In genomic region chr4:145909773-145910172, GRCh38 we compare ENCODE assay signal across 13 cellular contexts. TPM values are rescaled to one million over a fixed set of nuclear protein-coding genes. Genes with fewer than 3 reads are reported as not detected.
A peak's percentile ranks its signal among the peaks of the same experiment; 100 is the strongest.
DNase-seq lines count a peak whose midpoint lies in the region; ATAC-seq and TF ChIP-seq lines count a peak whose summit lies in the region.
"Had no signal": no experiment of that assay in that cellular context is flagged by ENCODE, and none has a peak within 500 bp of the region (broad histone marks: within the 10 kb centered on the region; RNA-seq: fewer than 3 reads in every experiment).

No MANE protein-coding gene starts in this region.

- no peak overlapping the region for H3K23ac ChIP-seq in mesendoderm (ENCODE audit: low read length)

- peak overlapping the region; percentile 40 for H2BK5ac ChIP-seq in mesendoderm (ENCODE audit: low read length)

- no peak overlapping the region for H3K27ac ChIP-seq in mammary epithelial cell (ENCODE audit: insufficient read depth, low read depth, low read length)
- peak overlapping the region; percentile 55 for H3K27ac ChIP-seq in epithelial cell of prostate
- H3K27ac ChIP-seq in mesendoderm (ENCODE audit: low read depth, low read length), result no peak overlapping the region
- H3K27ac ChIP-seq in urinary bladder (ENCODE audit: low read depth), result no peak overlapping the region
- H3K27ac ChIP-seq: 22Rv1 had no signal

- no peaks in the 10 kb centered on the region for H3K27me3 ChIP-seq in mammary epithelial cell (ENCODE audit: insufficient read depth, low read length)
- no peaks in the 10 kb centered on the region for H3K27me3 ChIP-seq in mesendoderm (ENCODE audit: insufficient read depth, low read length, poor library complexity)

- WGBS in mammary epithelial cell (ENCODE audit: low coverage, missing lambda C conversion rate), result 90% methylated on average over 12 of the region's 12 CpGs
- WGBS in mesendoderm (ENCODE audit: extremely low coverage, insufficient coverage, low lambda C conversion rate), result no CpG with 5 or more reads among the region's 12 CpGs
- WGBS in urinary bladder, result 28% methylated on average over 12 of the region's 12 CpGs

- H2AK5ac ChIP-seq in mesendoderm (ENCODE audit: low read length), result peak overlapping the region; percentile 23

- H3K4me2 ChIP-seq in mammary epithelial cell (ENCODE audit: insufficient read depth, low read depth, low read length) (no peak overlapping the region), mesendoderm (ENCODE audit: low read length) (no peak overlapping the region)

- no peak overlapping the region for H4K8ac ChIP-seq in mesendoderm (ENCODE audit: low read depth, low read length)

- peak overlapping the region; percentile 60 for H4K5ac ChIP-seq in mesendoderm (ENCODE audit: low read length)

- no peak overlapping the region for H3K18ac ChIP-seq in mesendoderm (ENCODE audit: low read length)

- no peaks in the 10 kb centered on the region for H3K9me3 ChIP-seq in mammary epithelial cell (replicated peaks; ENCODE audit: insufficient read depth, low read length)

- DNase-seq in T47D (ENCODE audit: low read depth in 1 of 2, low spot score in 1 of 2) (peak; percentile 22 to 72), mammary epithelial cell (no peak), epithelial cell of prostate (ENCODE audit: low read depth, low spot score) (no peak), mesendoderm (peak; percentile 28), iPS-NIHi11 (ENCODE audit: low spot score) (no peak), nucleus accumbens (lab: John Stamatoyannopoulos, UW) (no peak)
- DNase-seq: hippocampal formation, NCI-H510A treated with DMSO at 0.1 percent for 48 hours, occipital lobe had no signal

- no peak overlapping the region for H2AFZ ChIP-seq in mammary epithelial cell (ENCODE audit: low read depth, low read length)

- H2BK120ac ChIP-seq in mesendoderm (ENCODE audit: low read depth, low read length), result no peak overlapping the region

- no peaks in the 10 kb centered on the region for H4K20me1 ChIP-seq in mammary epithelial cell (ENCODE audit: insufficient read depth, low read length)

- peaks cover 45% of the 10 kb centered on the region for H3K79me2 ChIP-seq in mammary epithelial cell (ENCODE audit: insufficient read depth, low read length)
- peaks cover 53% of the 10 kb centered on the region for H3K79me2 ChIP-seq in mesendoderm (ENCODE audit: control insufficient read depth, insufficient read depth, low read length)

- no peak for TF ChIP-seq CTCF in mammary epithelial cell (conservative IDR thresholded peaks at IDR 0.05 in 1 of 2, IDR thresholded peaks at IDR 0.05 in 1 of 2; ENCODE audit: extremely low read depth in 1 of 2, insufficient read depth in 1 of 2, low read depth in 1 of 2, low read length in 2 of 2)

- peaks cover 14% of the 10 kb centered on the region for H3K79me1 ChIP-seq in mesendoderm (ENCODE audit: low read length)

- H3K9ac ChIP-seq in mammary epithelial cell (ENCODE audit: insufficient read depth, low read length), result no peak overlapping the region
- H3K9ac ChIP-seq in mesendoderm (ENCODE audit: low read length), result peak overlapping the region; percentile 30

- H3K4ac ChIP-seq in mesendoderm (ENCODE audit: low read depth, low read length), result peak overlapping the region; percentile 39

- BruUV-seq in mammary epithelial cell (replicated peaks; lab: Mats Ljungman, UMichigan), result no TSS peak

- H3K56ac ChIP-seq in mesendoderm (ENCODE audit: low read length), result peak overlapping the region; percentile 73

- H2BK15ac ChIP-seq in mesendoderm (replicated peaks; ENCODE audit: low read depth), result no peak overlapping the region

- no peaks in the 10 kb centered on the region for H3K36me3 ChIP-seq in mammary epithelial cell (ENCODE audit: insufficient read depth, low read length)
- no peaks in the 10 kb centered on the region for H3K36me3 ChIP-seq in mesendoderm (ENCODE audit: control insufficient read depth, insufficient read depth, low read length)
- H3K36me3 ChIP-seq in urinary bladder (ENCODE audit: insufficient read depth), result no peaks in the 10 kb centered on the region

- in situ Hi-C loops in T47D (cut with HindIII; ENCODE audit: low pct_unique_long_range_greater_than_20kb, low sequenced_read_pairs), result no loop called here
- in situ Hi-C loops in mammary epithelial cell (cut with MboI; ENCODE audit: low sequenced_read_pairs in 2 of 2), result no loop called here

- peaks cover 8% of the 10 kb centered on the region for H3K4me1 ChIP-seq in mammary epithelial cell (ENCODE audit: insufficient read depth, low read length)
- peaks cover 22% of the 10 kb centered on the region for H3K4me1 ChIP-seq in mesendoderm (ENCODE audit: control insufficient read depth, low read depth, low read length)
- H3K4me1 ChIP-seq in urinary bladder (ENCODE audit: insufficient read depth), result no peaks in the 10 kb centered on the region

- H3K4me3 ChIP-seq in mammary epithelial cell (replicated peaks in 1 of 3; ENCODE audit: insufficient read depth in 1 of 3, low read depth in 2 of 3, low read length in 3 of 3) (no peak overlapping the region), mesendoderm (ENCODE audit: low read length) (no peak overlapping the region), urinary bladder (ENCODE audit: low read depth, low read length) (peak overlapping the region; percentile 2)
- H3K4me3 ChIP-seq: K562 had no signal

- CTCF ChIA-PET in mammary epithelial cell (lab: Charles Lee; ENCODE audit: low non-redundant PET), result no interaction called here

- intact Hi-C loops in mammary epithelial cell (cut with micrococcal nuclease), result no loop called here

- no peak for ATAC-seq in HG03045 (IDR thresholded peaks at IDR 0.05; ENCODE audit: unreplicated experiment)

- dilution Hi-C loops in mammary epithelial cell (cut with HindIII; ENCODE audit: low sequenced_read_pairs), result no loop called here

RNA-seq across cellular contexts. Expression of gene ZNF827, which starts 28.9 kb away (rescaled TPM):
- total RNA-seq in mammary epithelial cell (10 to 100 TPM; 14.5 to 18.2 TPM), urinary bladder (20.2 TPM)
- polyA plus RNA-seq in mammary epithelial cell (9.9 TPM), urinary bladder (13.0 TPM)
- 17.1 TPM for polyA minus RNA-seq in mammary epithelial cell
- polyA plus RNA-seq in mesendoderm (2013, experiment 1 of 2), result 11.1 TPM
- polyA plus RNA-seq in mesendoderm (2013, experiment 2 of 2), result 11.5 TPM

Comparison
In these comparisons a context has a peak if more than half of its experiments do, and no peak if none do; other contexts are left out.
1. DNase-seq: peak in T47D (2 of 2) and mesendoderm (single experiment); none in mammary epithelial cell (single experiment), epithelial cell of prostate (single experiment), iPS-NIHi11 (single experiment) and nucleus accumbens (0 of 56).